ENCODE assay signal across 9 cellular contexts in genomic region chr6:37021356-37022129, GRCh38. TPM values are rescaled to one million over a fixed set of nuclear protein-coding genes. Genes with fewer than 3 reads are reported as not detected.
DNase-seq lines count a peak whose midpoint lies in the region; ATAC-seq lines count a peak whose summit lies in the region.
"Had no signal": no experiment of that assay in that cellular context is flagged by ENCODE, and none has a peak within 500 bp of the region (broad histone marks: within the 10 kb centered on the region; RNA-seq: fewer than 3 reads in every experiment).

No MANE protein-coding gene starts in this region.

- H3K27ac ChIP-seq in BLaER1 treated with 17β-estradiol and CSF1 and Interleukin-3, amounts not matched to agents 10 nM and 100 nM = peak overlapping the region in 5 of 11 experiments; percentile 34 to 43 (median 36); a peak in 6 of 22 replicates
- H3K27ac ChIP-seq in Karpas-422 (ENCODE audit: low read length) = no peak overlapping the region
- no peak overlapping the region for H3K27ac ChIP-seq in effector memory CD4-positive, alpha-beta T cell (ENCODE audit: insufficient read depth, low read length, poor library complexity, severe bottlenecking)

- H3K36me3 ChIP-seq in BLaER1 treated with 17β-estradiol and CSF1 and Interleukin-3, amounts not matched to agents 10 nM and 100 nM = peaks cover 0 to 86% (median 0%) of the 10 kb centered on the region in 11 experiments; a peak in 5 of 22 replicates
- H3K36me3 ChIP-seq in Karpas-422 (ENCODE audit: insufficient read depth, low read length) = no peaks in the 10 kb centered on the region
- no peaks in the 10 kb centered on the region for H3K36me3 ChIP-seq in effector memory CD4-positive, alpha-beta T cell (ENCODE audit: control insufficient read depth, insufficient read depth, low read length)

- no peak for ATAC-seq in GM19467 (IDR thresholded peaks at IDR 0.05; ENCODE audit: unreplicated experiment)

- no peaks in the 10 kb centered on the region for H3K27me3 ChIP-seq in BLaER1 treated with 17β-estradiol and CSF1 and Interleukin-3, amounts not matched to agents 10 nM and 100 nM
- no peaks in the 10 kb centered on the region for H3K27me3 ChIP-seq in Karpas-422 (ENCODE audit: low read length)
- H3K27me3 ChIP-seq in effector memory CD4-positive, alpha-beta T cell (replicated peaks; ENCODE audit: control insufficient read depth, insufficient read depth, low read length, poor library complexity, severe bottlenecking) = no peaks in the 10 kb centered on the region

- peaks cover 30 to 78% (median 46%) of the 10 kb centered on the region in 10 experiments for H3K4me1 ChIP-seq in BLaER1 treated with 17β-estradiol and CSF1 and Interleukin-3, amounts not matched to agents 10 nM and 100 nM
- peaks cover 16% of the 10 kb centered on the region for H3K4me1 ChIP-seq in Karpas-422 (ENCODE audit: low read length)
- H3K4me1 ChIP-seq in effector memory CD4-positive, alpha-beta T cell (ENCODE audit: control insufficient read depth, insufficient read depth, low read length, poor library complexity, severe bottlenecking) = peaks cover 33% of the 10 kb centered on the region

- DNase-seq in Karpas-422 (peak; percentile 43), NCI-H1694 treated with DMSO at 0.1 percent for 48 hours (lab: John Stamatoyannopoulos, UW) (no peak), GM19240 (ENCODE audit: insufficient read length, low spot score) (no peak)
- DNase-seq in activated CD4-positive, CD25-positive, alpha-beta regulatory T cell treated with anti-CD3 and anti-CD28 coated beads, Interleukin-2, amount 50 U/mL, for 72 hours = peak; percentile 60
- peak; percentile 32 to 58 (median 45) for DNase-seq in effector memory CD4-positive, alpha-beta T cell
- DNase-seq in stimulated activated CD4-positive, alpha-beta T cell treated with anti-CD3 and anti-CD28 coated beads, Interleukin-1b, Interleukin-23, amount 100 ng/mL, for 24 hours (ENCODE audit: low read depth in 4 of 4, low spot score in 1 of 4) = peak in 3 of 4 experiments; percentile 33 to 67 (median 47)

- peak overlapping the region in 9 of 11 experiments; percentile 27 to 66 (median 42); a peak in 17 of 22 replicates for H3K4me2 ChIP-seq in BLaER1 treated with 17β-estradiol and CSF1 and Interleukin-3, amounts not matched to agents 10 nM and 100 nM
- no peak overlapping the region for H3K4me2 ChIP-seq in Karpas-422 (ENCODE audit: low read depth, low read length, poor library complexity, severe bottlenecking)

- no peak overlapping the region for H2AFZ ChIP-seq in Karpas-422 (ENCODE audit: low read length)

- H3K9ac ChIP-seq in BLaER1 treated with 17β-estradiol and CSF1 and Interleukin-3, amounts not matched to agents 10 nM and 100 nM = peak overlapping the region in 2 of 11 experiments; percentile 7 to 22; a peak in 4 of 22 replicates
- H3K9ac ChIP-seq in Karpas-422 (ENCODE audit: low read length) = no peak overlapping the region

- H3K4me3 ChIP-seq in BLaER1 treated with 17β-estradiol and CSF1 and Interleukin-3, amounts not matched to agents 10 nM and 100 nM = no peak overlapping the region
- no peak overlapping the region for H3K4me3 ChIP-seq in Karpas-422 (ENCODE audit: low read length)
- H3K4me3 ChIP-seq in effector memory CD4-positive, alpha-beta T cell (ENCODE audit: insufficient read depth, low read depth, low read length, poor library complexity, severe bottlenecking) = no peak overlapping the region
- H3K4me3 ChIP-seq: skin epidermis had no signal

- H4K20me1 ChIP-seq in BLaER1 treated with 17β-estradiol and CSF1 and Interleukin-3, amounts not matched to agents 10 nM and 100 nM = no peaks in the 10 kb centered on the region
- no peaks in the 10 kb centered on the region for H4K20me1 ChIP-seq in Karpas-422 (ENCODE audit: insufficient read depth, low read depth, low read length)

- H3K79me2 ChIP-seq in Karpas-422 (ENCODE audit: low read length) = no peaks in the 10 kb centered on the region

- H3K9me2 ChIP-seq in Karpas-422 (replicated peaks; ENCODE audit: insufficient read depth, low read length) = no peaks in the 10 kb centered on the region

- H3K9me3 ChIP-seq in BLaER1 treated with 17β-estradiol and CSF1 and Interleukin-3, amounts not matched to agents 10 nM and 100 nM (replicated peaks in 1 of 11) = no peaks in the 10 kb centered on the region
- no peaks in the 10 kb centered on the region for H3K9me3 ChIP-seq in Karpas-422 (ENCODE audit: low read length)
- H3K9me3 ChIP-seq in effector memory CD4-positive, alpha-beta T cell (ENCODE audit: control insufficient read depth, low read length) = no peaks in the 10 kb centered on the region

RNA-seq across cellular contexts. Expression of gene FGD2, which starts 16.1 kb away (rescaled TPM):
- total RNA-seq in Karpas-422 (2014; rRNA removed; shearing (Covaris generic); ENCODE audit: low replicate concordance) = 37.1 and 53.0 TPM in 2 replicates

RNA-seq across cellular contexts. Expression of gene MTCH1, which starts 35.5 kb away (rescaled TPM):
- total RNA-seq in Karpas-422 (2014; rRNA removed; shearing (Covaris generic); ENCODE audit: low replicate concordance) = 84.4 and 105 TPM in 2 replicates

Comparison
In these comparisons a context has a peak if more than half of its experiments do, and no peak if none do; other contexts are left out.
1. DNase-seq: peak in Karpas-422 (single experiment), activated CD4-positive, CD25-positive, alpha-beta regulatory T cell treated with anti-CD3 and anti-CD28 coated beads, Interleukin-2, amount 50 U/mL, for 72 hours (single experiment), effector memory CD4-positive, alpha-beta T cell (3 of 3) and stimulated activated CD4-positive, alpha-beta T cell treated with anti-CD3 and anti-CD28 coated beads, Interleukin-1b, Interleukin-23, amount 100 ng/mL, for 24 hours (3 of 4); none in NCI-H1694 treated with DMSO at 0.1 percent for 48 hours (single experiment) and GM19240 (single experiment).